8 cellular contexts compared by ENCODE assay signal in genomic region chr5:119452060-119452372, GRCh38. TPM values are rescaled to one million over a fixed set of nuclear protein-coding genes. Genes with fewer than 3 reads are reported as not detected.
DNase-seq lines count a peak whose midpoint lies in the region; ATAC-seq and TF ChIP-seq lines count a peak whose summit lies in the region.

No MANE protein-coding gene starts in this region.

- CTCF ChIA-PET in CD4-positive, alpha-beta T cell (lab: Charles Lee): interaction anchor here (0.9 kb wide), 1 partner anchor 464 kb away, joined by 4 read pairs; the partner anchor contains the start of gene DTWD2

- peak overlapping the region; percentile 78; the same call in 1 of the 2 replicates for H3K9ac ChIP-seq in MM.1S (ENCODE audit: low read length)

- ATAC-seq in CD4-positive, alpha-beta T cell (ENCODE audit: poor library complexity): no peak
- ATAC-seq in HG03175 (IDR thresholded peaks at IDR 0.05; ENCODE audit: unreplicated experiment): no peak
- ATAC-seq in HG03039 (IDR thresholded peaks at IDR 0.05; ENCODE audit: unreplicated experiment): no peak
- no peak for ATAC-seq in HG03457 (IDR thresholded peaks at IDR 0.05; ENCODE audit: unreplicated experiment)

- H3K9me3 Mint-ChIP-seq in CD4-positive, alpha-beta T cell: no peaks in the 10 kb centered on the region

- H3K27me3 ChIP-seq in CD4-positive, alpha-beta T cell (ENCODE audit: control insufficient read depth, insufficient read depth, low read length): no peaks in the 10 kb centered on the region
- H3K27me3 ChIP-seq in MM.1S (replicated peaks; ENCODE audit: insufficient read depth, low read length) (no peaks in the 10 kb centered on the region), neuron (ENCODE audit: insufficient read depth, low read length) (no peaks in the 10 kb centered on the region)
- H3K27me3 ChIP-seq in effector memory CD4-positive, alpha-beta T cell (replicated peaks; ENCODE audit: control insufficient read depth, insufficient read depth, low read length, poor library complexity, severe bottlenecking): no peaks in the 10 kb centered on the region

- no peaks in the 10 kb centered on the region for H4K20me1 ChIP-seq in MM.1S (ENCODE audit: insufficient read depth, low read length)

- H2AFZ ChIP-seq in MM.1S (ENCODE audit: low read length) (peak overlapping the region; percentile 86), neuron (ENCODE audit: low read depth, low read length) (peak overlapping the region; percentile 57)

- H3K27me3 Mint-ChIP-seq in CD4-positive, alpha-beta T cell: no peaks in the 10 kb centered on the region

- H3F3A ChIP-seq in MM.1S (ENCODE audit: insufficient read depth, low read length): no peaks in the 10 kb centered on the region

- POLR2A ChIA-PET in CD4-positive, alpha-beta T cell (lab: Charles Lee): interaction anchor here (0.7 to 1.4 kb wide), 5 partner anchors 10 to 464 kb away, joined by 3 to 7 read pairs (median 4); partner anchors contain the start of genes DMXL1 and DTWD2

- H3K27ac Mint-ChIP-seq in CD4-positive, alpha-beta T cell: peak overlapping the region; percentile 73

- peak overlapping the region; percentile 81 for H3K4me2 ChIP-seq in MM.1S (ENCODE audit: low read depth, low read length)

- H3K36me3 ChIP-seq in MM.1S (replicated peaks; ENCODE audit: insufficient read depth, low read length) (no peaks in the 10 kb centered on the region), neuron (ENCODE audit: insufficient read depth, low read length) (no peaks in the 10 kb centered on the region)
- H3K36me3 ChIP-seq in effector memory CD4-positive, alpha-beta T cell (ENCODE audit: control insufficient read depth, insufficient read depth, low read length): peaks cover 4% of the 10 kb centered on the region

- H3K79me2 ChIP-seq in MM.1S (ENCODE audit: low read length): peaks cover 23% of the 10 kb centered on the region

- intact Hi-C loops in CD4-positive, alpha-beta T cell (cut with DNase I, micrococcal nuclease): loop anchor here (5.0 kb wide), 2 partner anchors 380 to 385 kb away; partner anchors contain the start of gene DMXL1 (in 1 of the 2)

- no peak for TF ChIP-seq CTCF in CD4-positive, alpha-beta T cell (IDR thresholded peaks at IDR 0.05)
- TF ChIP-seq CTCF in MM.1S (IDR thresholded peaks at IDR 0.05; ENCODE audit: low read length): no peak

- H3K36me3 Mint-ChIP-seq in CD4-positive, alpha-beta T cell (ENCODE audit: low read depth): peaks cover 16% of the 10 kb centered on the region

- no peaks in the 10 kb centered on the region for H3K9me3 ChIP-seq in CD4-positive, alpha-beta T cell (ENCODE audit: control insufficient read depth, low read length)
- no peaks in the 10 kb centered on the region for H3K9me3 ChIP-seq in MM.1S (replicated peaks; ENCODE audit: insufficient read depth, low read length)
- H3K9me3 ChIP-seq in effector memory CD4-positive, alpha-beta T cell (ENCODE audit: control insufficient read depth, low read length): no peaks in the 10 kb centered on the region
- peaks cover 6% of the 10 kb centered on the region for H3K9me3 ChIP-seq in neuron (ENCODE audit: low read length)

- H3K4me1 ChIP-seq in MM.1S (ENCODE audit: low read length): peaks cover 9% of the 10 kb centered on the region; the same call in 1 of the 2 replicates
- peaks cover 9% of the 10 kb centered on the region for H3K4me1 ChIP-seq in effector memory CD4-positive, alpha-beta T cell (ENCODE audit: control insufficient read depth, insufficient read depth, low read length, poor library complexity, severe bottlenecking)
- H3K4me1 ChIP-seq in neuron (ENCODE audit: insufficient read depth, low read length): peaks cover 5% of the 10 kb centered on the region

- H3K4me3 Mint-ChIP-seq in CD4-positive, alpha-beta T cell: peak overlapping the region; percentile 89

- DNase-seq in CD4-positive, alpha-beta T cell: no peak
- DNase-seq in MM.1S (no peak), cerebellar nuclear complex (lab: John Stamatoyannopoulos, UW) (no peak)
- DNase-seq in effector memory CD4-positive, alpha-beta T cell: no peak

- peaks cover 24% of the 10 kb centered on the region for H3K4me1 Mint-ChIP-seq in CD4-positive, alpha-beta T cell (ENCODE audit: low read depth)

- no peaks in the 10 kb centered on the region for H3K9me2 ChIP-seq in MM.1S (replicated peaks; ENCODE audit: insufficient read depth, low read length)

- H3K27ac ChIP-seq in CD4-positive, alpha-beta T cell (ENCODE audit: low read depth, low read length): peak overlapping the region; percentile 80
- peak overlapping the region; percentile 91; the same call in 1 of the 2 replicates for H3K27ac ChIP-seq in MM.1S (ENCODE audit: low read length)
- peak overlapping the region; percentile 71 for H3K27ac ChIP-seq in effector memory CD4-positive, alpha-beta T cell (ENCODE audit: insufficient read depth, low read length, poor library complexity, severe bottlenecking)

- H3K4me3 ChIP-seq in MM.1S (ENCODE audit: low read length) (peak overlapping the region; percentile 79), neuron (ENCODE audit: low read length) (peak overlapping the region; percentile 77)
- H3K4me3 ChIP-seq in effector memory CD4-positive, alpha-beta T cell (ENCODE audit: insufficient read depth, low read depth, low read length, poor library complexity, severe bottlenecking): peak overlapping the region; percentile 80

RNA-seq across cellular contexts. Expression of gene HSD17B4, which starts 0.3 kb away (rescaled TPM):
- total RNA-seq in CD4-positive, alpha-beta T cell: 10 to 100 TPM; 11.9 to 13.1 TPM
